ENCODE assay signal across 8 cellular contexts in genomic region chr10:102502029-102502336, GRCh38. TPM values are rescaled to one million over a fixed set of nuclear protein-coding genes. Genes with fewer than 3 reads are reported as not detected.
DNase-seq lines count a peak whose midpoint lies in the region; ATAC-seq and TF ChIP-seq lines count a peak whose summit lies in the region.

No MANE protein-coding gene starts in this region.

- H3K27me3 ChIP-seq in BJ (ENCODE audit: control insufficient read depth, insufficient read depth, low read length) = no peaks in the 10 kb centered on the region

- H3K4me3 ChIP-seq in BJ (ENCODE audit: low read depth, low read length) = peak overlapping the region; percentile 91

- POLR2A ChIA-PET in BJ (lab: Charles Lee) = interaction anchor here (1.0 kb wide), 1 partner anchor 144 kb away, joined by 4 read pairs; no protein-coding TSS in a partner anchor

- no peak for TF ChIP-seq CTCF in BJ (IDR thresholded peaks at IDR 0.05; ENCODE audit: insufficient read depth, low read depth, low read length)

- ATAC-seq in GM19328 (IDR thresholded peaks at IDR 0.05; ENCODE audit: unreplicated experiment) (peak; percentile 59), HG03457 (IDR thresholded peaks at IDR 0.05; ENCODE audit: unreplicated experiment) (peak; percentile 60), left colon (peak; percentile 77)

- H3K36me3 ChIP-seq in BJ (ENCODE audit: control insufficient read depth, insufficient read depth, low read length) = no peaks in the 10 kb centered on the region

- CTCF ChIA-PET in BJ (lab: Yijun Ruan, JAX) = interaction anchor here (1.0 to 4.3 kb wide), 16 partner anchors 14 to 240 kb away, joined by 3 to 113 read pairs (median 4); partner anchors contain the start of gene TRIM8

- intact Hi-C loops in left colon (cut with DNase I, micrococcal nuclease) = loop anchor here (5.0 to 10.0 kb wide), 2 partner anchors 83 to 210 kb away; partner anchors contain the start of genes ARL3 (in 1 of the 2) and SFXN2 (in 1 of the 2)

- peak; percentile 94 for DNase-seq in BJ (ENCODE audit: low read depth)
- DNase-seq in NCI-H524 (lab: John Stamatoyannopoulos, UW) = peak; percentile 88 to 93
- DNase-seq in activated CD4-positive, alpha-beta T cell treated with anti-CD3 and anti-CD28 coated beads for 4 hours = peak; percentile 97 to 99
- peak; percentile 21 for DNase-seq in cortex of kidney (lab: John Stamatoyannopoulos, UW)
- peak; percentile 98 to 100 for DNase-seq in left colon
- peak; percentile 91 to 98 for DNase-seq in stimulated activated CD4-positive, alpha-beta T cell treated with anti-CD3 and anti-CD28 coated beads, Interleukin-1b, Interleukin-23, amount 100 ng/mL, for 4 hours (ENCODE audit: low read depth in 2 of 2)

RNA-seq across cellular contexts. Expression of gene ACTR1A, which starts 0.5 kb away (rescaled TPM):
- polyA plus RNA-seq in BJ (2011; rRNA removed) = 178 and 216 TPM in 2 replicates
- polyA minus RNA-seq in BJ (2011; rRNA and poly(A)+ RNA removed) = 148 and 200 TPM in 2 replicates
- total RNA-seq in left colon = 10 to 100 TPM; 78.8 to 79.6 TPM

RNA-seq across cellular contexts. Expression of gene SUFU, which starts 1.8 kb away (rescaled TPM):
- polyA plus RNA-seq in BJ (2011; rRNA removed) = 5.3 and 8.5 TPM in 2 replicates
- polyA minus RNA-seq in BJ (2011; rRNA and poly(A)+ RNA removed) = 9.7 and 9.8 TPM in 2 replicates
- total RNA-seq in left colon = 1 to 10 TPM; 8.0 to 9.3 TPM

RNA-seq across cellular contexts. Expression of gene C10orf95, which starts 50.6 kb away (rescaled TPM):
- not detected in 2 replicates for polyA plus RNA-seq in BJ (2011; rRNA removed)
- polyA minus RNA-seq in BJ (2011; rRNA and poly(A)+ RNA removed) = not detected in 2 replicates
- total RNA-seq in left colon = 1 to 10 TPM; 2.1 to 2.2 TPM

Comparison
In these comparisons a context has a peak if more than half of its experiments do, and no peak if none do; other contexts are left out.
1. Peak in every context shown above with its lines: DNase-seq, ATAC-seq and H3K4me3 ChIP-seq.
2. DNase-seq: peak in every context shown above with its lines; median percentile 99 in left colon; 98 in activated CD4-positive, alpha-beta T cell treated with anti-CD3 and anti-CD28 coated beads for 4 hours; 94 in stimulated activated CD4-positive, alpha-beta T cell treated with anti-CD3 and anti-CD28 coated beads, Interleukin-1b, Interleukin-23, amount 100 ng/mL, for 4 hours; 94 in BJ; 90 in NCI-H524; 21 in cortex of kidney.